In genomic region chr12:57150400-57150799, GRCh38 we compare ENCODE assay signal across 19 cellular contexts. TPM values are rescaled to one million over a fixed set of nuclear protein-coding genes. Genes with fewer than 3 reads are reported as not detected.
DNase-seq lines count a peak whose midpoint lies in the region; TF ChIP-seq lines count a peak whose summit lies in the region.
"Had no signal": no experiment of that assay in that cellular context is flagged by ENCODE, and none has a peak within 500 bp of the region (broad histone marks: within the 10 kb centered on the region; RNA-seq: fewer than 3 reads in every experiment).

No MANE protein-coding gene starts in this region.

- H3K27me3 ChIP-seq in adipocyte (replicated peaks; ENCODE audit: control insufficient read depth, insufficient read depth, low read length) (no peaks in the 10 kb centered on the region), esophagus (ENCODE audit: control insufficient read depth in 1 of 2, insufficient read depth in 2 of 2, low read length in 2 of 2) (no peaks in the 10 kb centered on the region), tibial nerve (no peaks in the 10 kb centered on the region)

- TF ChIP-seq CTCF in osteocyte (IDR thresholded peaks at IDR 0.05) (no peak), tibial nerve (IDR thresholded peaks at IDR 0.05) (no peak)

- H3K27ac Mint-ChIP-seq in osteocyte (ENCODE audit: unreplicated experiment), result peak overlapping the region; percentile 90
- no peak overlapping the region for H3K27ac Mint-ChIP-seq in activated naive CD4-positive, alpha-beta T cell treated with anti-CD3 and anti-CD28 coated beads, Interleukin-2, amount 10 ng/mL, durations not matched to agents 7 days and 5 days
- H3K27ac Mint-ChIP-seq: activated T-helper 2 cell treated with anti-CD3 and anti-CD28 coated beads, Interferon-gamma antibody, Interleukin-2, Interleukin-4, amounts not matched to agents 10 μg/mL and 5 μg/mL and 100 μg/mL, durations not matched to agents 14 hours and 24 hours and 36 hours; WTC11 had no signal

- no peak for TF ChIP-seq POLR2A in tibial nerve (IDR thresholded peaks at IDR 0.05)

- DNase-seq in adipocyte (ENCODE audit: low read depth), result no peak
- DNase-seq in osteocyte (ENCODE audit: extremely low spot score, unreplicated experiment), result no peak
- DNase-seq in tibial nerve (ENCODE audit: low spot score in 2 of 2), result no peak
- no peak for DNase-seq in NK-92 (lab: John Stamatoyannopoulos, UW; ENCODE audit: unreplicated experiment)
- DNase-seq in inferior parietal cortex (ENCODE audit: extremely low spot score), result no peak
- no peak for DNase-seq in activated naive CD4-positive, alpha-beta T cell treated with anti-CD3 and anti-CD28 coated beads, Interleukin-2, amount 10 ng/mL, durations not matched to agents 7 days and 5 days
- DNase-seq: DMS79; effector CD4-positive, alpha-beta T cell; KG1; NCI-H1092 treated with DMSO at 0.1 percent for 48 hours; NCI-H774; stimulated activated CD4-positive, alpha-beta T cell treated with anti-CD3 and anti-CD28 coated beads, Interleukin-4, amount 100 ng/mL, for 4 hours had no signal

- H3K4me1 Mint-ChIP-seq in osteocyte (ENCODE audit: unreplicated experiment), result peaks cover 87% of the 10 kb centered on the region
- H3K4me1 Mint-ChIP-seq in activated naive CD4-positive, alpha-beta T cell treated with anti-CD3 and anti-CD28 coated beads, Interleukin-2, amount 10 ng/mL, durations not matched to agents 7 days and 5 days, result no peaks in the 10 kb centered on the region

- H3K36me3 ChIP-seq in adipocyte (ENCODE audit: control insufficient read depth, insufficient read depth, low read length, severe bottlenecking) (peaks cover 69% of the 10 kb centered on the region), esophagus (ENCODE audit: control insufficient read depth in 2 of 2, insufficient read depth in 2 of 2, low read length in 1 of 2) (peaks cover 0 to 30% of the 10 kb centered on the region in 2 donors), tibial nerve (peaks cover 0 to 54% (median 5%) of the 10 kb centered on the region in 3 donors)

- H3K27me3 Mint-ChIP-seq in osteocyte (ENCODE audit: unreplicated experiment), result no peaks in the 10 kb centered on the region
- H3K27me3 Mint-ChIP-seq in activated naive CD4-positive, alpha-beta T cell treated with anti-CD3 and anti-CD28 coated beads, Interleukin-2, amount 10 ng/mL, durations not matched to agents 7 days and 5 days, result peaks cover 16% of the 10 kb centered on the region

- H3K4me1 ChIP-seq in adipocyte (ENCODE audit: control insufficient read depth, insufficient read depth, low read length) (peaks cover 99% of the 10 kb centered on the region), esophagus (ENCODE audit: control insufficient read depth in 2 of 2, insufficient read depth in 2 of 2, low read length in 1 of 2) (peaks cover 5 to 21% of the 10 kb centered on the region in 2 donors), tibial nerve (peaks cover 0 to 99% (median 80%) of the 10 kb centered on the region in 4 donors)

- no peak overlapping the region for H3K4me3 Mint-ChIP-seq in osteocyte (ENCODE audit: unreplicated experiment)
- H3K4me3 Mint-ChIP-seq in activated naive CD4-positive, alpha-beta T cell treated with anti-CD3 and anti-CD28 coated beads, Interleukin-2, amount 10 ng/mL, durations not matched to agents 7 days and 5 days, result no peak overlapping the region
- H3K4me3 Mint-ChIP-seq: WTC11 had no signal

- TF ChIP-seq EP300 in tibial nerve (IDR thresholded peaks at IDR 0.05), result no peak

- H3K36me3 Mint-ChIP-seq in osteocyte (ENCODE audit: unreplicated experiment), result peaks cover 47% of the 10 kb centered on the region
- no peaks in the 10 kb centered on the region for H3K36me3 Mint-ChIP-seq in activated naive CD4-positive, alpha-beta T cell treated with anti-CD3 and anti-CD28 coated beads, Interleukin-2, amount 10 ng/mL, durations not matched to agents 7 days and 5 days

- CTCF ChIA-PET in activated naive CD4-positive, alpha-beta T cell treated with anti-CD3 and anti-CD28 coated beads, Interleukin-2, amount 10 ng/mL, durations not matched to agents 7 days and 5 days (lab: Charles Lee), result no interaction called here

- no peaks in the 10 kb centered on the region for H3K9me3 ChIP-seq in adipocyte (ENCODE audit: control insufficient read depth, low read length)
- no peaks in the 10 kb centered on the region for H3K9me3 ChIP-seq in esophagus (ENCODE audit: control insufficient read depth in 2 of 2, insufficient read depth in 1 of 2, low read depth in 1 of 2, low read length in 1 of 2)
- no peaks in the 10 kb centered on the region for H3K9me3 ChIP-seq in tibial nerve

- H3K27ac ChIP-seq in esophagus (ENCODE audit: low read depth in 2 of 2, low read length in 1 of 2) (peak overlapping the region; percentile 9 to 52), tibial nerve (peak overlapping the region in 3 of 4 donors; percentile 73 to 87 (median 80))

- WGBS in esophagus, 2 donors, result 88% methylated on average over 6 of the region's 6 CpGs
- WGBS in tibial nerve, 2 donors, result 73 to 85% methylated on average over 6 of the region's 6 CpGs

- peak overlapping the region; percentile 91 for H3K9ac ChIP-seq in adipocyte (ENCODE audit: low read length)

- H3K4me3 ChIP-seq in adipocyte (ENCODE audit: low read length) (no peak overlapping the region), esophagus (ENCODE audit: low read depth in 1 of 2, low read length in 2 of 2) (no peak overlapping the region), tibial nerve (no peak overlapping the region)

- H3K9me3 Mint-ChIP-seq in osteocyte (ENCODE audit: unreplicated experiment), result no peaks in the 10 kb centered on the region
- no peaks in the 10 kb centered on the region for H3K9me3 Mint-ChIP-seq in activated naive CD4-positive, alpha-beta T cell treated with anti-CD3 and anti-CD28 coated beads, Interleukin-2, amount 10 ng/mL, durations not matched to agents 7 days and 5 days
- H3K9me3 Mint-ChIP-seq: activated T-helper 2 cell treated with anti-CD3 and anti-CD28 coated beads, Interferon-gamma antibody, Interleukin-2, Interleukin-4, amounts not matched to agents 10 μg/mL and 5 μg/mL and 100 μg/mL, durations not matched to agents 14 hours and 24 hours and 36 hours; WTC11 had no signal

RNA-seq across cellular contexts. Expression of gene LRP1-AS, which starts 3.0 kb away (rescaled TPM):
- polyA plus RNA-seq in esophagus, result not detected
- total RNA-seq in osteocyte, result not detected in 2 replicates
- total RNA-seq in tibial nerve, result not detected
- total RNA-seq: activated T-helper 2 cell treated with anti-CD3 and anti-CD28 coated beads, Interferon-gamma antibody, Interleukin-2, Interleukin-4, amounts not matched to agents 10 μg/mL and 5 μg/mL and 100 μg/mL, durations not matched to agents 14 hours and 24 hours and 36 hours; astrocyte; lung microvascular endothelial cell; WTC11 had no signal
- polyA plus RNA-seq: BJ, neural cell had no signal

RNA-seq across cellular contexts. Expression of gene LRP1, which starts 22.1 kb away (rescaled TPM):
- polyA plus RNA-seq in esophagus, result 10 to 100 TPM; 29.6 to 47.6 TPM
- total RNA-seq in osteocyte (591 and 603 TPM in 2 replicates), tibial nerve (100 to 1,000 TPM; 410 to 653 (median 527) TPM)

RNA-seq across cellular contexts. Expression of gene STAT6, which starts 39.2 kb away (rescaled TPM):
- 100 to 1,000 TPM; 101 to 145 TPM for polyA plus RNA-seq in esophagus
- total RNA-seq in osteocyte (154 and 161 TPM in 2 replicates), tibial nerve (100 to 1,000 TPM; 140 to 247 (median 183) TPM)
- polyA plus RNA-seq: neural cell had no signal
